1 cellular context compared by ENCODE assay signal in genomic region chr2:186629245-186629996, GRCh38.
TF ChIP-seq lines count a peak whose summit lies in the region.

No MANE protein-coding gene starts in this region.

TF ChIP-seq in IMR-90, 13 proteins besides CTCF, POLR2A, EP300 and RAD21:
- no peak for TF ChIP-seq NFE2L2 (IDR thresholded peaks at IDR 0.05; ENCODE audit: low read depth, low read length)
- TF ChIP-seq MAZ (IDR thresholded peaks at IDR 0.05; ENCODE audit: borderline replicate concordance, low read depth, low read length) = no peak
- no peak for TF ChIP-seq BHLHE40 (IDR thresholded peaks at IDR 0.05; ENCODE audit: low read depth, low read length)
- TF ChIP-seq SMC3 (IDR thresholded peaks at IDR 0.05; ENCODE audit: low read depth, low read length) = no peak
- no peak for TF ChIP-seq MAFK (IDR thresholded peaks at IDR 0.05; ENCODE audit: low read depth, low read length)
- no peak for TF ChIP-seq CHD1 (IDR thresholded peaks at IDR 0.05; ENCODE audit: low read depth, low read length)
- TF ChIP-seq RFX5 (IDR thresholded peaks at IDR 0.05; ENCODE audit: low read depth, low read length) = no peak
- TF ChIP-seq MXI1 (IDR thresholded peaks at IDR 0.05; ENCODE audit: borderline replicate concordance, low read depth, low read length) = no peak
- no peak for TF ChIP-seq FOS (IDR thresholded peaks at IDR 0.05; ENCODE audit: low read depth, low read length)
- no peak for TF ChIP-seq ELK1 (IDR thresholded peaks at IDR 0.05; ENCODE audit: borderline replicate concordance, low read depth, low read length)
- TF ChIP-seq CEBPB (IDR thresholded peaks at IDR 0.05; ENCODE audit: low read depth, low read length) = no peak
- no peak for TF ChIP-seq RCOR1 (IDR thresholded peaks at IDR 0.05; ENCODE audit: insufficient replicate concordance, low read length)
